ENCODE assay signal across 8 cellular contexts in genomic region chr1:28913786-28914227, GRCh38. TPM values are rescaled to one million over a fixed set of nuclear protein-coding genes. Genes with fewer than 3 reads are reported as not detected.
DNase-seq lines count a peak whose midpoint lies in the region; ATAC-seq and TF ChIP-seq lines count a peak whose summit lies in the region.

No MANE protein-coding gene starts in this region.

- TF ChIP-seq POLR2A in vagina (IDR thresholded peaks at IDR 0.05), result no peak

- peak overlapping the region; percentile 89 for H3K4me2 ChIP-seq in mesenchymal stem cell (ENCODE audit: low read length, poor library complexity, severe bottlenecking)

- H3K9me3 ChIP-seq in left ventricle myocardium inferior (replicated peaks) (no peaks in the 10 kb centered on the region), mesenchymal stem cell (ENCODE audit: control insufficient read depth, low read length) (no peaks in the 10 kb centered on the region), vagina (no peaks in the 10 kb centered on the region)

- no peak overlapping the region for H3K18ac ChIP-seq in mesenchymal stem cell (ENCODE audit: low read depth in 1 of 2, low read length in 2 of 2)

- DNase-seq in left ventricle myocardium inferior (no peak), Right ventricle myocardium superior (no peak), astrocyte of the hippocampus (ENCODE audit: low read depth, low spot score) (peak; percentile 9), mesenchymal stem cell (no peak), vagina (ENCODE audit: extremely low spot score in 2 of 2) (no peak), SKM-1 treated with dmso at 0.1 percent for 144 hours (lab: John Stamatoyannopoulos, UW; ENCODE audit: unreplicated experiment) (no peak)

- H3K27ac ChIP-seq in left ventricle myocardium inferior (replicated peaks), result peak overlapping the region; percentile 34
- H3K27ac ChIP-seq in mesenchymal stem cell (ENCODE audit: low read length, poor library complexity, severe bottlenecking), result no peak overlapping the region
- H3K27ac ChIP-seq in vagina, result peak overlapping the region; percentile 84

- no peaks in the 10 kb centered on the region for H3K36me3 ChIP-seq in left ventricle myocardium inferior
- H3K36me3 ChIP-seq in mesenchymal stem cell (ENCODE audit: control insufficient read depth in 1 of 2, insufficient read depth in 2 of 2, low read depth in 1 of 2, low read length in 2 of 2), result no peaks in the 10 kb centered on the region
- no peaks in the 10 kb centered on the region for H3K36me3 ChIP-seq in vagina

- intact Hi-C loops in left ventricle myocardium inferior (cut with micrococcal nuclease), result no loop called here
- intact Hi-C loops in Right ventricle myocardium superior (cut with DNase I), result no loop called here
- intact Hi-C loops in vagina (cut with DNase I), result no loop called here

- H2AFZ ChIP-seq in mesenchymal stem cell (ENCODE audit: low read depth, low read length), result peak overlapping the region; percentile 60

- peak overlapping the region; percentile 48 for H4K8ac ChIP-seq in mesenchymal stem cell (ENCODE audit: low read length)

- no peak overlapping the region for H3K23ac ChIP-seq in mesenchymal stem cell (ENCODE audit: low read length in 2 of 2)

- H4K91ac ChIP-seq in mesenchymal stem cell (ENCODE audit: low read length), result peak overlapping the region; percentile 5

- H2BK12ac ChIP-seq in mesenchymal stem cell (ENCODE audit: low read length in 2 of 2), result no peak overlapping the region

- no peak overlapping the region for H3K14ac ChIP-seq in mesenchymal stem cell (ENCODE audit: low read length in 2 of 2)

- peaks cover 3% of the 10 kb centered on the region for H3K79me1 ChIP-seq in mesenchymal stem cell (replicated peaks; ENCODE audit: low read length, poor library complexity, severe bottlenecking)

- H3K4me1 ChIP-seq in left ventricle myocardium inferior (peaks cover 23% of the 10 kb centered on the region), mesenchymal stem cell (ENCODE audit: control insufficient read depth, insufficient read depth, low read depth, low read length) (peaks cover 11% of the 10 kb centered on the region), vagina (peaks cover 13% of the 10 kb centered on the region)

- no peaks in the 10 kb centered on the region for H3K27me3 ChIP-seq in left ventricle myocardium inferior (ENCODE audit: low read depth)
- H3K27me3 ChIP-seq in mesenchymal stem cell (ENCODE audit: control insufficient read depth in 1 of 2, insufficient read depth in 1 of 2, low read length in 2 of 2), result no peaks in the 10 kb centered on the region
- H3K27me3 ChIP-seq in vagina, result no peaks in the 10 kb centered on the region

- H2BK15ac ChIP-seq in mesenchymal stem cell (ENCODE audit: low read depth, poor library complexity, severe bottlenecking), result peak overlapping the region; percentile 9

- H3K9ac ChIP-seq in mesenchymal stem cell (ENCODE audit: low read length), result peak overlapping the region; percentile 80

- H2AK5ac ChIP-seq in mesenchymal stem cell (ENCODE audit: low read length, severe bottlenecking), result no peak overlapping the region

- H3K4ac ChIP-seq in mesenchymal stem cell (ENCODE audit: low read depth in 1 of 2, low read length in 2 of 2), result no peak overlapping the region

- no peak for TF ChIP-seq CTCF in left ventricle myocardium inferior (IDR thresholded peaks at IDR 0.05; ENCODE audit: borderline replicate concordance)
- no peak for TF ChIP-seq CTCF in vagina (IDR thresholded peaks at IDR 0.05)

- no peak overlapping the region for H2BK5ac ChIP-seq in mesenchymal stem cell (ENCODE audit: low read depth, low read length, poor library complexity, severe bottlenecking)

- ATAC-seq in Right ventricle myocardium superior (ENCODE audit: poor library complexity) (no peak), GM19328 (IDR thresholded peaks at IDR 0.05; ENCODE audit: unreplicated experiment) (no peak), HG02763 (IDR thresholded peaks at IDR 0.05; ENCODE audit: unreplicated experiment) (no peak)

- WGBS in mesenchymal stem cell, result 45% methylated on average over 10 of the region's 10 CpGs

- H3K4me3 ChIP-seq in left ventricle myocardium inferior (peak overlapping the region; percentile 84), mesenchymal stem cell (ENCODE audit: insufficient read depth in 1 of 2, low read depth in 1 of 2, low read length in 2 of 2) (peak overlapping the region; percentile 40 to 79), vagina (peak overlapping the region; percentile 66 to 78)

- no peak overlapping the region for H2BK120ac ChIP-seq in mesenchymal stem cell (ENCODE audit: low read depth, low read length)

RNA-seq across cellular contexts. Expression of gene EPB41, which starts 0.6 kb away (rescaled TPM):
- total RNA-seq in left ventricle myocardium inferior (23.4 TPM), Right ventricle myocardium superior (24.0 TPM), vagina (39.8 TPM)
- 4.3 TPM for polyA plus RNA-seq in mesenchymal stem cell (2013, experiment 1 of 2)
- polyA plus RNA-seq in mesenchymal stem cell (2013, experiment 2 of 2), result 4.4 TPM
